In the genomic region with DNA sequence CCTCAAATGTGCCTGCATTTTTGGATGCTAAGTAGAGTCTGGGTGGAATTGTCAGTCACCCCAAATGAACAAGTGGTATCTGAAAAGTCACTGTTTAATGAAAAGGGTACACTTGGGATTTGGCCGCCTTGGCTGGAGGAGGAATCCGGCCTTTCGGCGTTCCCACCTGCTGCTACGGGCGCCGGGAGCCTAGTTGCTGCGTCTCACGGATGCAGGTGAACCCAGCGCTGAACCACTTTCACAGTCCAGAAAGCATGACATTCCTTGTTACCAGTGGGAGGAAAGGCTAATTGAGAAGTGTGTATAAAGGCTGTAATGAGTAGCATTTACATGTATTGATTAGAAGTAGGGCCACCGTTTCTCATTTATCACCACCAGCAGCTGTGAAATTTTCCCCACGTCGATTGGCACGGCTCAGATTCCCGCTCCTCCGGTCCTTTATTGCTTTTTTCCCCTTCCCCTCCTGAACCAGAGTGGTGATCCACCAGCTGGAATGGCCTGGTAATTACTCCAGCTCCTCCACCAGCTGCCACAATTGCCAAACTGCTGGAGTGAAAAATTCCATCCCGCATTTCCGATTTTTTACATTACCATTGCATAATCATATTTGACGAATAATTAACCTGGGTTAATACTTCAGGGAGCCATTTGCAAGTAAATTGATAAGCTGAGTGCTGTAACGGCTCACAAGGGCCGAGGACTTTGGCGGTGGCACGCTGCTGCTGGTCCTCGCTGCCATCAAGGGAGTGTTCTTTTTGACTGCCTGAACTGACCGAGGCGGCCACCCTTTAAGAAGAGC, we compare ENCODE assay signal across 11 cellular contexts.
DNase-seq lines count a peak whose midpoint lies in the region; ATAC-seq and TF ChIP-seq lines count a peak whose summit lies in the region.
"Had no signal": no experiment of that assay in that cellular context is flagged by ENCODE, and none has a peak within 500 bp of the region (broad histone marks: within the 10 kb centered on the region; RNA-seq: fewer than 3 reads in every experiment).

No MANE protein-coding gene starts in this region.

- POLR2A ChIA-PET in naive thymus-derived CD8-positive, alpha-beta T cell (lab: Charles Lee), result no interaction called here

- peaks cover 21% of the 10 kb centered on the region for H3K27me3 Mint-ChIP-seq in activated T-helper 17 cell treated with anti-CD3 and anti-CD28 coated beads, Interleukin-2, amount 50 U/mL, for 72 hours
- H3K27me3 Mint-ChIP-seq in naive thymus-derived CD8-positive, alpha-beta T cell, result peaks cover 13 to 38% (median 23%) of the 10 kb centered on the region in 5 donors
- peaks cover 5% of the 10 kb centered on the region for H3K27me3 Mint-ChIP-seq in osteocyte (ENCODE audit: unreplicated experiment)

- intact Hi-C loops in left colon (cut with DNase I, micrococcal nuclease), result no loop called here

- H3K27ac Mint-ChIP-seq in activated T-helper 17 cell treated with anti-CD3 and anti-CD28 coated beads, Interleukin-2, amount 50 U/mL, for 72 hours, result no peak overlapping the region
- H3K27ac Mint-ChIP-seq in naive thymus-derived CD8-positive, alpha-beta T cell, result no peak overlapping the region
- no peak overlapping the region for H3K27ac Mint-ChIP-seq in osteocyte (ENCODE audit: unreplicated experiment)

- H3K36me3 Mint-ChIP-seq in activated T-helper 17 cell treated with anti-CD3 and anti-CD28 coated beads, Interleukin-2, amount 50 U/mL, for 72 hours (ENCODE audit: low read depth), result no peaks in the 10 kb centered on the region
- H3K36me3 Mint-ChIP-seq in naive thymus-derived CD8-positive, alpha-beta T cell, result no peaks in the 10 kb centered on the region
- H3K36me3 Mint-ChIP-seq in osteocyte (ENCODE audit: unreplicated experiment), result no peaks in the 10 kb centered on the region

- H3K4me1 Mint-ChIP-seq in activated T-helper 17 cell treated with anti-CD3 and anti-CD28 coated beads, Interleukin-2, amount 50 U/mL, for 72 hours, result no peaks in the 10 kb centered on the region
- H3K4me1 Mint-ChIP-seq in naive thymus-derived CD8-positive, alpha-beta T cell, result peaks cover 0 to 6% (median under 1%) of the 10 kb centered on the region in 4 donors
- no peaks in the 10 kb centered on the region for H3K4me1 Mint-ChIP-seq in osteocyte (ENCODE audit: unreplicated experiment)

- TF ChIP-seq CTCF in osteocyte (IDR thresholded peaks at IDR 0.05), result no peak

- H3K9me3 Mint-ChIP-seq in activated T-helper 17 cell treated with anti-CD3 and anti-CD28 coated beads, Interleukin-2, amount 50 U/mL, for 72 hours, result peaks cover 5% of the 10 kb centered on the region
- H3K9me3 Mint-ChIP-seq in naive thymus-derived CD8-positive, alpha-beta T cell, result peaks cover 0 to 3% (median 0%) of the 10 kb centered on the region in 9 donors
- H3K9me3 Mint-ChIP-seq in osteocyte (ENCODE audit: unreplicated experiment), result no peaks in the 10 kb centered on the region

- ATAC-seq in activated T-helper 17 cell treated with anti-CD3 and anti-CD28 coated beads, Interleukin-2, amount 50 U/mL, for 72 hours (replicated peaks), result no peak
- ATAC-seq in naive thymus-derived CD8-positive, alpha-beta T cell, result no peak
- ATAC-seq in GM19455 (IDR thresholded peaks at IDR 0.05; ENCODE audit: unreplicated experiment) (no peak), left colon (no peak), GM19351 (IDR thresholded peaks at IDR 0.05; ENCODE audit: unreplicated experiment) (no peak)
- ATAC-seq: K562 had no signal

- H3K4me3 Mint-ChIP-seq in activated T-helper 17 cell treated with anti-CD3 and anti-CD28 coated beads, Interleukin-2, amount 50 U/mL, for 72 hours, result peak overlapping the region; percentile 45
- H3K4me3 Mint-ChIP-seq in naive thymus-derived CD8-positive, alpha-beta T cell, result peak overlapping the region; percentile 37 to 84 (median 68)
- no peak overlapping the region for H3K4me3 Mint-ChIP-seq in osteocyte (ENCODE audit: unreplicated experiment)

- DNase-seq in COR-L47 (lab: John Stamatoyannopoulos, UW), result peak; percentile 65
- peak; percentile 70 for DNase-seq in NCI-H1417 treated with DMSO at 0.1 percent for 48 hours (lab: John Stamatoyannopoulos, UW)
- DNase-seq in naive thymus-derived CD8-positive, alpha-beta T cell, result no peak
- DNase-seq in left colon, result no peak
- DNase-seq in osteocyte (ENCODE audit: extremely low spot score, unreplicated experiment), result no peak
- DNase-seq: activated CD4-positive, alpha-beta T cell treated with anti-CD3 and anti-CD28 coated beads, Interleukin-2, amount 50 U/mL, for 1 hour; caudate nucleus had no signal

Comparison
In these comparisons a context has a peak if more than half of its experiments do, and no peak if none do; other contexts are left out.
1. DNase-seq: peak in COR-L47 (single experiment) and NCI-H1417 treated with DMSO at 0.1 percent for 48 hours (single experiment); none in naive thymus-derived CD8-positive, alpha-beta T cell (0 of 10), left colon (0 of 2) and osteocyte (single experiment).